ENCODE assay signal across 26 cellular contexts in genomic region chr7:157861031-157861491, GRCh38.
"Had no signal": no experiment of that assay in that cellular context is flagged by ENCODE, and none has a peak within 500 bp of the region (broad histone marks: within the 10 kb centered on the region; RNA-seq: fewer than 3 reads in every experiment).

No MANE protein-coding gene starts in this region.

- H3K4me1 ChIP-seq: parathyroid adenoma, right atrium auricular region, right lobe of liver, stomach, thyroid gland, transverse colon, upper lobe of left lung had no signal

- H3K9ac ChIP-seq: parathyroid adenoma had no signal

- H3K79me2 ChIP-seq: parathyroid adenoma had no signal

- H2AFZ ChIP-seq: parathyroid adenoma had no signal

- H3K27me3 ChIP-seq: neutrophil, right atrium auricular region, right lobe of liver, stomach, testis, thyroid gland, transverse colon, upper lobe of left lung had no signal

- DNase-seq: hypothalamus; immature natural killer cell; kidney; left colon; left lung; midbrain; mucosa of descending colon; naive thymus-derived CD4-positive, alpha-beta T cell; occipital lobe; right lobe of liver; stimulated activated CD4-positive, alpha-beta T cell treated with anti-CD3 and anti-CD28 coated beads, Interleukin-12 subunit alpha, Interleukin-12 subunit beta, amount 100 ng/mL, for 4 hours; stimulated activated CD4-positive, alpha-beta T cell treated with anti-CD3 and anti-CD28 coated beads, Interleukin-15, amount 100 ng/mL, for 24 hours; stimulated activated CD4-positive, alpha-beta T cell treated with anti-CD3 and anti-CD28 coated beads, Interleukin-2, amount 100 ng/mL, for 24 hours; stimulated activated CD4-positive, alpha-beta T cell treated with anti-CD3 and anti-CD28 coated beads, Interleukin-4, amount 100 ng/mL, for 1 hour; stimulated activated naive B cell treated with anti-CD40 and anti-IgM and Interleukin-4, amounts not matched to agents 10 μg/mL and 1 μg/mL and 100 μg/mL, for 72 hours; stimulated activated naive CD8-positive, alpha-beta T cell treated with anti-CD3 and anti-CD28 coated beads, Interleukin-15, Interleukin-2, amounts not matched to agents 100 U/mL and 50 U/mL, for 24 hours; stomach; testis; thyroid gland; transverse colon had no signal

- H3K36me3 ChIP-seq: right atrium auricular region, right lobe of liver, thyroid gland, transverse colon, upper lobe of left lung had no signal

- H3K9me3 ChIP-seq: left lung, mucosa of descending colon, neutrophil, right atrium auricular region, right lobe of liver, stomach, testis, thyroid gland, transverse colon, upper lobe of left lung had no signal

- H3K4me3 ChIP-seq: left lung, lung, mucosa of descending colon, right atrium auricular region, right lobe of liver, smooth muscle cell, stomach, testis, thyroid gland, transverse colon, upper lobe of left lung had no signal

- H3K4me2 ChIP-seq: smooth muscle cell had no signal

- H3K27ac ChIP-seq: left lung, neutrophil, parathyroid adenoma, right atrium auricular region, right lobe of liver, stomach, testis, thyroid gland, transverse colon, upper lobe of left lung had no signal
